In the genomic region with DNA sequence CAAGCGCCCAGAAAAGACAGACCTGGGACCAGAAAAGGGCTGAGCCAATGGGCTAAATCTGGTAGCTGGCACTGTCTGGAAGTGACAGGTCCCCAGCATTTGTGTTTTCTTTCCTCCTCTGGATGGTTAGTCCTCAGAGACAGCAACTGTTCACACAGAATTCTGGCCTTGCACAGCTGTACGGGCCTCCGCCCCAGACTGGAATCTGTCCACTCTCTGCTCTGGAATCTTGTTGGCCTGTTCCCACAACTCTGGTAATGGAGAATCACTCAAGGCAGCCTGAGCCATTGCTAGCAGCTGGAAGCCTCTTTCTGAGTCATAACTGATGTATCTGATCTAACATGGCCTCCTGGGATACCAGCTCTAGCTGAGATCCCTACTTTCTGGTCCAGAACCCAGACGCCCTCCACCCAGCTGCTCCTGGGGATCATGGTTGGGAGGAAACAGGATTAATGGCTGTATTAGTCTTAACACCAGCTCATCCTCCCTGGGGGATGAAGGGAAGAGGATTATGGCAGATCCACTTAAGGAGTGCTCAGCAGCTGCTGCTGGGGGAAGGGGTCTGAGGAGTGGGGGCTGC, we compare ENCODE assay signal across 9 cellular contexts. TPM values are rescaled to one million over a fixed set of nuclear protein-coding genes. Genes with fewer than 3 reads are reported as not detected.
DNase-seq lines count a peak whose midpoint lies in the region; ATAC-seq and TF ChIP-seq lines count a peak whose summit lies in the region.
"Had no signal": no experiment of that assay in that cellular context is flagged by ENCODE, and none has a peak within 500 bp of the region (broad histone marks: within the 10 kb centered on the region; RNA-seq: fewer than 3 reads in every experiment).

No MANE protein-coding gene starts in this region.

- no peak for TF ChIP-seq CTCF in chondrocyte (IDR thresholded peaks at IDR 0.05)

- peaks cover 13% of the 10 kb centered on the region for H3K36me3 Mint-ChIP-seq in chondrocyte (ENCODE audit: low read depth)

- peaks cover 34% of the 10 kb centered on the region for H3K4me1 Mint-ChIP-seq in chondrocyte (ENCODE audit: low read depth)

- no peaks in the 10 kb centered on the region for H3K27me3 Mint-ChIP-seq in chondrocyte (ENCODE audit: low read depth)

- no peak for ATAC-seq in HG02759 (IDR thresholded peaks at IDR 0.05; ENCODE audit: unreplicated experiment)

- peak overlapping the region; percentile 99 for H3K27ac Mint-ChIP-seq in chondrocyte (ENCODE audit: unreplicated experiment)

- H3K4me3 Mint-ChIP-seq in chondrocyte (ENCODE audit: unreplicated experiment) = peak overlapping the region; percentile 35

- DNase-seq in AG08395 (ENCODE audit: low spot score) = peak; percentile 96
- DNase-seq in M059J (ENCODE audit: low read depth) = peak; percentile 79
- DNase-seq in chondrocyte (ENCODE audit: low spot score) = no peak
- peak; percentile 100 for DNase-seq in myocyte (ENCODE audit: low read depth)
- DNase-seq in DMS153 treated with DMSO at 0.1 percent for 48 hours (lab: John Stamatoyannopoulos, UW; ENCODE audit: unreplicated experiment) = no peak
- DNase-seq in HuH-7 (ENCODE audit: low spot score) = no peak
- DNase-seq in germinal center (ENCODE audit: low spot score) = no peak
- DNase-seq: stimulated activated naive CD4-positive, alpha-beta T cell had no signal

- no peaks in the 10 kb centered on the region for H3K9me3 Mint-ChIP-seq in chondrocyte (ENCODE audit: low read depth)

RNA-seq across cellular contexts. Expression of a gene that starts 9.1 kb away (rescaled TPM):
- total RNA-seq in M059J (2014; rRNA removed; shearing (Covaris generic)) = 6.5 and 11.9 TPM in 2 replicates
- total RNA-seq in chondrocyte = 14.1 to 18.9 TPM (median 15.2 TPM) in 3 replicates
- 45.4 and 65.3 TPM in 2 replicates for total RNA-seq in myocyte
- polyA plus RNA-seq in myocyte (2012) = 56.4 TPM

RNA-seq across cellular contexts. Expression of a gene that starts 9.2 kb away (rescaled TPM):
- 14.3 and 21.5 TPM in 2 replicates for total RNA-seq in M059J (2014; rRNA removed; shearing (Covaris generic))
- total RNA-seq in chondrocyte = 13.8 to 17.3 TPM (median 15.2 TPM) in 3 replicates
- total RNA-seq in myocyte = 17.6 and 29.6 TPM in 2 replicates
- 13.2 TPM for polyA plus RNA-seq in myocyte (2012)

RNA-seq across cellular contexts. Expression of a gene that starts 23.8 kb away (rescaled TPM):
- 2.5 and 2.7 TPM in 2 replicates for total RNA-seq in M059J (2014; rRNA removed; shearing (Covaris generic))
- total RNA-seq in chondrocyte (3.3 to 7.0 TPM (median 5.9 TPM) in 3 replicates), myocyte (3.9 and 4.1 TPM in 2 replicates)
- polyA plus RNA-seq in myocyte (2012) = 1.7 TPM

RNA-seq across cellular contexts. Expression of a gene that starts 29.6 kb away (rescaled TPM):
- total RNA-seq in M059J (2014; rRNA removed; shearing (Covaris generic)) = 193 and 223 TPM in 2 replicates
- total RNA-seq in chondrocyte (167 to 199 TPM (median 193 TPM) in 3 replicates), myocyte (143 and 171 TPM in 2 replicates)
- polyA plus RNA-seq in myocyte (2012) = 313 TPM

RNA-seq across cellular contexts. Expression of a gene that starts 31.6 kb away (rescaled TPM):
- 11.7 and 26.7 TPM in 2 replicates for total RNA-seq in M059J (2014; rRNA removed; shearing (Covaris generic))
- total RNA-seq in chondrocyte (43.4 to 54.1 TPM (median 48.0 TPM) in 3 replicates), myocyte (47.3 and 51.0 TPM in 2 replicates)
- polyA plus RNA-seq in myocyte (2012) = 102 TPM

Comparison
In these comparisons a context has a peak if more than half of its experiments do, and no peak if none do; other contexts are left out.
1. DNase-seq: peak in AG08395 (single experiment), M059J (single experiment) and myocyte (single experiment); none in chondrocyte (single experiment), DMS153 treated with DMSO at 0.1 percent for 48 hours (single experiment), HuH-7 (single experiment) and germinal center (single experiment).